ENCODE assay signal across 11 cellular contexts in the genomic region with DNA sequence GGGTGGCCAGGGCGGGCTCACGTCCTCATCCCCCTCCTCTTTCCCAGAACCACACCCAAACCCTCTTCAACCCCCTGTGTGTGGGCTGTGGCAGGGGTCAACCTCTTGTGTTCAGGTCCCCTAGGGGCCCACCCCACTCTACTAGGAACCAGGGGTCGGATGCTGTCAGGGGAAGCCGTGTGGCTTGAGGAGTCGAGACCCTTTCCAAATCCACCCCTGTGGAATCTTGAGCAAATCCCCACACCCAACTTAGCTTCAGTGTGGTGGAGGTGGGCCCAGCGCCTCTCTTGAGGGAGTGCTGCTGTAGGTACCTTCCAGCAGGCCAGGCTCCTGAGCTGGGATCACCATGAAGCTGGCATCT.
DNase-seq lines count a peak whose midpoint lies in the region; ATAC-seq and TF ChIP-seq lines count a peak whose summit lies in the region.
"Had no signal": no experiment of that assay in that cellular context is flagged by ENCODE, and none has a peak within 500 bp of the region (broad histone marks: within the 10 kb centered on the region; RNA-seq: fewer than 3 reads in every experiment).

No MANE protein-coding gene starts in this region.

- H3K4me1 ChIP-seq in breast epithelium, result no peaks in the 10 kb centered on the region
- H3K4me1 ChIP-seq in lower lobe of right lung, result peaks cover 5% of the 10 kb centered on the region

- intact Hi-C loops in breast epithelium (cut with DNase I; ENCODE audit: low total_unique reads) (no loop called here), MCF 10A (cut with micrococcal nuclease) (no loop called here), lower lobe of right lung (cut with DNase I) (no loop called here)
- intact Hi-C loops in activated CD8-positive, alpha-beta T cell treated with anti-CD3 and anti-CD28 coated beads for 36 hours (cut with micrococcal nuclease), result loop anchor here (10.0 kb wide), 1 partner anchor 212 kb away; a partner anchor contains a TSS

- H3K9me3 ChIP-seq in breast epithelium, result no peaks in the 10 kb centered on the region
- no peaks in the 10 kb centered on the region for H3K9me3 ChIP-seq in lower lobe of right lung
- H3K9me3 ChIP-seq: thoracic aorta had no signal

- DNase-seq in breast epithelium (ENCODE audit: low spot score in 2 of 2) (no peak), MCF 10A (ENCODE audit: unreplicated experiment) (no peak), lower lobe of right lung (no peak), type B pancreatic cell (ENCODE audit: extremely low spot score, unreplicated experiment) (no peak), NCI-H524 (lab: John Stamatoyannopoulos, UW) (no peak), NCI-H748 (lab: John Stamatoyannopoulos, UW; ENCODE audit: unreplicated experiment) (no peak), NCI-H2107 treated with DMSO at 0.1 percent for 48 hours (lab: John Stamatoyannopoulos, UW; ENCODE audit: unreplicated experiment) (no peak)
- DNase-seq in activated CD8-positive, alpha-beta T cell treated with anti-CD3 and anti-CD28 coated beads for 36 hours, result no peak
- DNase-seq: cerebellar nuclear complex, RPMI8226 had no signal

- peak overlapping the region in 2 of 3 donors; percentile 54 to 69 for H3K4me3 ChIP-seq in breast epithelium
- H3K4me3 ChIP-seq in lower lobe of right lung, result peak overlapping the region; percentile 60

- TF ChIP-seq CTCF in breast epithelium (IDR thresholded peaks at IDR 0.05) (no peak), MCF 10A (IDR thresholded peaks at IDR 0.05; ENCODE audit: unreplicated experiment) (no peak), lower lobe of right lung (IDR thresholded peaks at IDR 0.05) (no peak), type B pancreatic cell (conservative IDR thresholded peaks at IDR 0.05) (no peak)
- TF ChIP-seq CTCF in activated CD8-positive, alpha-beta T cell treated with anti-CD3 and anti-CD28 coated beads for 36 hours (IDR thresholded peaks at IDR 0.05), result no peak

- H3K4me3 Mint-ChIP-seq in MCF 10A (ENCODE audit: unreplicated experiment) (no peak overlapping the region), type B pancreatic cell (peak overlapping the region; percentile 27)
- H3K4me3 Mint-ChIP-seq in activated CD8-positive, alpha-beta T cell treated with anti-CD3 and anti-CD28 coated beads for 36 hours, result peak overlapping the region; percentile 80

- H3K4me1 Mint-ChIP-seq in MCF 10A (ENCODE audit: insufficient read depth, unreplicated experiment) (no peaks in the 10 kb centered on the region), type B pancreatic cell (ENCODE audit: unreplicated experiment) (peaks cover 13% of the 10 kb centered on the region)
- peaks cover 57% of the 10 kb centered on the region for H3K4me1 Mint-ChIP-seq in activated CD8-positive, alpha-beta T cell treated with anti-CD3 and anti-CD28 coated beads for 36 hours (ENCODE audit: low read depth)

- no peak for ATAC-seq in activated CD8-positive, alpha-beta T cell treated with anti-CD3 and anti-CD28 coated beads for 36 hours
- ATAC-seq in lower lobe of right lung, result no peak

- H3K27ac ChIP-seq in breast epithelium (peak overlapping the region in 1 of 2 donors; percentile 13), lower lobe of right lung (peak overlapping the region; percentile 75)
- H3K27ac ChIP-seq: thoracic aorta had no signal

- H3K9me3 Mint-ChIP-seq in MCF 10A (ENCODE audit: unreplicated experiment) (no peaks in the 10 kb centered on the region), type B pancreatic cell (no peaks in the 10 kb centered on the region)
- no peaks in the 10 kb centered on the region for H3K9me3 Mint-ChIP-seq in activated CD8-positive, alpha-beta T cell treated with anti-CD3 and anti-CD28 coated beads for 36 hours

- POLR2A ChIA-PET in MCF 10A (lab: Yijun Ruan, JAX), result no interaction called here
- POLR2A ChIA-PET in activated CD8-positive, alpha-beta T cell treated with anti-CD3 and anti-CD28 coated beads for 36 hours (lab: Charles Lee), result interaction anchor here (0.7 to 1.2 kb wide), 4 partner anchors 10 to 122 kb away, joined by 3 to 6 read pairs (median 4); a partner anchor contains a TSS

- CTCF ChIA-PET in MCF 10A (lab: Yijun Ruan, JAX), result interaction anchor here (0.7 kb wide), 1 partner anchor 93 kb away, joined by 4 read pairs; no protein-coding TSS in a partner anchor
- CTCF ChIA-PET in activated CD8-positive, alpha-beta T cell treated with anti-CD3 and anti-CD28 coated beads for 36 hours (lab: Charles Lee), result interaction anchor here (1.0 to 2.7 kb wide), 3 partner anchors 17 to 222 kb away, joined by 3 to 9 read pairs (median 3); no protein-coding TSS in a partner anchor

- TF ChIP-seq POLR2A in breast epithelium (IDR thresholded peaks at IDR 0.05), result no peak

- no TSS peak for BruUV-seq in MCF 10A (replicated peaks; lab: Mats Ljungman, UMichigan)

- H3K27me3 ChIP-seq in breast epithelium (peaks cover 0 to 9% of the 10 kb centered on the region in 2 donors), lower lobe of right lung (ENCODE audit: low read depth) (peaks cover 8% of the 10 kb centered on the region)

- H3K27me3 Mint-ChIP-seq in MCF 10A (ENCODE audit: insufficient read depth, unreplicated experiment) (peaks cover 94% of the 10 kb centered on the region), type B pancreatic cell (peaks cover 51% of the 10 kb centered on the region)
- no peaks in the 10 kb centered on the region for H3K27me3 Mint-ChIP-seq in activated CD8-positive, alpha-beta T cell treated with anti-CD3 and anti-CD28 coated beads for 36 hours

- H3K36me3 Mint-ChIP-seq in MCF 10A (ENCODE audit: insufficient read depth, unreplicated experiment) (no peaks in the 10 kb centered on the region), type B pancreatic cell (no peaks in the 10 kb centered on the region)
- peaks cover 3% of the 10 kb centered on the region for H3K36me3 Mint-ChIP-seq in activated CD8-positive, alpha-beta T cell treated with anti-CD3 and anti-CD28 coated beads for 36 hours (ENCODE audit: low read depth)

- H3K27ac Mint-ChIP-seq in MCF 10A (ENCODE audit: low read depth, unreplicated experiment) (no peak overlapping the region), type B pancreatic cell (no peak overlapping the region)
- H3K27ac Mint-ChIP-seq in activated CD8-positive, alpha-beta T cell treated with anti-CD3 and anti-CD28 coated beads for 36 hours, result peak overlapping the region; percentile 95

- no peaks in the 10 kb centered on the region for H3K36me3 ChIP-seq in breast epithelium
- no peaks in the 10 kb centered on the region for H3K36me3 ChIP-seq in lower lobe of right lung
- H3K36me3 ChIP-seq: thoracic aorta had no signal
